Comparison of ENCODE assay signal across 15 cellular contexts in genomic region chr6:41430875-41431274, GRCh38.
A peak's percentile ranks its signal among the peaks of the same experiment; 100 is the strongest.
DNase-seq lines count a peak whose midpoint lies in the region; ATAC-seq and TF ChIP-seq lines count a peak whose summit lies in the region.
"Had no signal": no experiment of that assay in that cellular context is flagged by ENCODE, and none has a peak within 500 bp of the region (broad histone marks: within the 10 kb centered on the region; RNA-seq: fewer than 3 reads in every experiment).

No MANE protein-coding gene starts in this region.

- H3K36me3 ChIP-seq in heart right ventricle: no peaks in the 10 kb centered on the region

- ATAC-seq in GM19324 (IDR thresholded peaks at IDR 0.05; ENCODE audit: low FRiP score, unreplicated experiment): no peak
- ATAC-seq in heart right ventricle: no peak
- ATAC-seq: GM23338; naive thymus-derived CD8-positive, alpha-beta T cell had no signal

- intact Hi-C loops in heart right ventricle (cut with DNase I): no loop called here

- DNase-seq in ACHN (peak; percentile 62), HFFc6 (peak; percentile 52), T1000 (lab: John Stamatoyannopoulos, UW) (peak; percentile 23), glomerular visceral epithelial cell (ENCODE audit: extremely low spot score) (peak; percentile 66), dedifferentiated amniotic fluid mesenchymal stem cell (ENCODE audit: extremely low spot score) (no peak), heart right ventricle (no peak), NCI-H1092 treated with DMSO at 0.1 percent for 48 hours (lab: John Stamatoyannopoulos, UW) (no peak)
- DNase-seq: activated naive CD8-positive, alpha-beta T cell treated with anti-CD3 and anti-CD28 coated beads, Interleukin-2, amount 10 ng/mL, durations not matched to agents 7 days and 5 days; AML-193; effector memory CD4-positive, alpha-beta T cell; naive thymus-derived CD8-positive, alpha-beta T cell; NCI-H1048 had no signal

- H3K27ac ChIP-seq in heart right ventricle: peak overlapping the region in 2 of 10 donors; percentile 39 to 77

- H3K4me3 Mint-ChIP-seq in HFFc6: peak overlapping the region; percentile 24; the same call in 1 of the 2 replicates
- H3K4me3 Mint-ChIP-seq: activated naive CD8-positive, alpha-beta T cell treated with anti-CD3 and anti-CD28 coated beads, Interleukin-2, amount 10 ng/mL, durations not matched to agents 7 days and 5 days; GM23338; naive thymus-derived CD8-positive, alpha-beta T cell had no signal

- in situ Hi-C loops in ACHN (cut with HindIII; ENCODE audit: low pct_ligation_motif_present, low pct_unique_long_range_greater_than_20kb, low sequenced_read_pairs): no loop called here

- no peak overlapping the region for H3K4me3 ChIP-seq in heart right ventricle
- H3K4me3 ChIP-seq: GM23338, smooth muscle cell had no signal

- no peak overlapping the region for H3K27ac Mint-ChIP-seq in HFFc6
- H3K27ac Mint-ChIP-seq: activated naive CD8-positive, alpha-beta T cell treated with anti-CD3 and anti-CD28 coated beads, Interleukin-2, amount 10 ng/mL, durations not matched to agents 7 days and 5 days; GM23338 had no signal

- H3K36me3 Mint-ChIP-seq in HFFc6 (ENCODE audit: low read depth): no peaks in the 10 kb centered on the region
- H3K36me3 Mint-ChIP-seq: activated naive CD8-positive, alpha-beta T cell treated with anti-CD3 and anti-CD28 coated beads, Interleukin-2, amount 10 ng/mL, durations not matched to agents 7 days and 5 days; naive thymus-derived CD8-positive, alpha-beta T cell had no signal

- H3K27me3 ChIP-seq in heart right ventricle: peaks cover 0 to 50% (median 4%) of the 10 kb centered on the region in 7 donors

- no peaks in the 10 kb centered on the region for H3K9me3 Mint-ChIP-seq in HFFc6
- H3K9me3 Mint-ChIP-seq: activated naive CD8-positive, alpha-beta T cell treated with anti-CD3 and anti-CD28 coated beads, Interleukin-2, amount 10 ng/mL, durations not matched to agents 7 days and 5 days; GM23338; naive thymus-derived CD8-positive, alpha-beta T cell had no signal

- WGBS in heart right ventricle, 2 donors: 74 to 83% methylated on average over 4 of the region's 4 CpGs

- H3K4me1 Mint-ChIP-seq in HFFc6 (ENCODE audit: low read depth): peaks cover 30% of the 10 kb centered on the region

- no peaks in the 10 kb centered on the region for H3K9me3 ChIP-seq in heart right ventricle

- no peak for TF ChIP-seq CTCF in HFFc6 (IDR thresholded peaks at IDR 0.05)
- no peak for TF ChIP-seq CTCF in heart right ventricle (IDR thresholded peaks at IDR 0.05)

- peaks cover 10% of the 10 kb centered on the region for H3K27me3 Mint-ChIP-seq in HFFc6 (ENCODE audit: insufficient read depth)

- H3K4me1 ChIP-seq in heart right ventricle: peaks cover 3 to 39% (median 28%) of the 10 kb centered on the region in 9 donors

Comparison
In these comparisons a context has a peak if more than half of its experiments do, and no peak if none do; other contexts are left out.
1. DNase-seq: peak in ACHN (single experiment), HFFc6 (single experiment), T1000 (single experiment) and glomerular visceral epithelial cell (single experiment); none in dedifferentiated amniotic fluid mesenchymal stem cell (single experiment), heart right ventricle (0 of 2) and NCI-H1092 treated with DMSO at 0.1 percent for 48 hours (single experiment).